ENCODE assay signal across 23 cellular contexts in the genomic region with DNA sequence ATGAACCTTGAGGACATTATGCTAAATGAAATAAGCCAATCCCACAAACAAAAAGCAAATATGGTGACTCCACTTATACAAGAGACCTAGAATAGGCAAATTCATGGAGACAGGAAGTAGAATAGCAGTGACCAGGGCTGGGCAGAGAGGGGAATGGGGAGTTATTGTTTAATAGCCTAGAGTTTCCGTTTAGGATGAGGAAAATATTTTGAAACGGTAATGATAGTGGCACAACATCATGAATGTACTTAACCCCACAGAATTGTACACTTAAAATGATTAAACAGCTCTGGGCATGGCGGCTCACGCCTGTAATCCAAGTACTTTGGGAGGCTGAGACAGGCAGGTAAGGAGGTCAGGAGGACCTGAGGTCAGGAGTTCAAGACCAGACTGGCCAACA.
A peak's percentile ranks its signal among the peaks of the same experiment; 100 is the strongest.
DNase-seq lines count a peak whose midpoint lies in the region; TF ChIP-seq lines count a peak whose summit lies in the region.
"Had no signal": no experiment of that assay in that cellular context is flagged by ENCODE, and none has a peak within 500 bp of the region (broad histone marks: within the 10 kb centered on the region; RNA-seq: fewer than 3 reads in every experiment).

No MANE protein-coding gene starts in this region.

- no peaks in the 10 kb centered on the region for H3K27me3 ChIP-seq in right atrium auricular region
- H3K27me3 ChIP-seq in esophagus muscularis mucosa = peaks cover 0 to 15% (median 2%) of the 10 kb centered on the region in 4 donors
- H3K27me3 ChIP-seq: BLaER1 had no signal

- no peak for TF ChIP-seq EP300 in esophagus muscularis mucosa (IDR thresholded peaks at IDR 0.05)

- H3K4me1 ChIP-seq in right atrium auricular region = no peaks in the 10 kb centered on the region
- H3K4me1 ChIP-seq in esophagus muscularis mucosa = no peaks in the 10 kb centered on the region
- H3K4me1 ChIP-seq: BLaER1 had no signal

- peak; percentile 7 for DNase-seq in activated CD8-positive, alpha-beta memory T cell treated with anti-CD3 and anti-CD28 coated beads, Interleukin-2, amount 50 U/mL, for 48 hours
- DNase-seq in activated CD8-positive, alpha-beta memory T cell treated with anti-CD3 and anti-CD28 coated beads for 24 hours = no peak
- peak; percentile 4 for DNase-seq in right atrium auricular region (ENCODE audit: low spot score)
- no peak for DNase-seq in cardiac septum (ENCODE audit: low spot score)
- peak; percentile 70 for DNase-seq in esophagus muscularis mucosa (ENCODE audit: extremely low spot score)
- no peak for DNase-seq in stimulated activated CD4-positive, alpha-beta T cell treated with anti-CD3 and anti-CD28 coated beads, Interleukin-4, amount 100 ng/mL, for 24 hours
- DNase-seq: 8988T; ACHN; BE2C; C1 segment of cervical spinal cord; CD4-positive, alpha-beta memory T cell; CD4-positive, CD25-positive, alpha-beta regulatory T cell; CD8-positive, alpha-beta memory T cell; COR-L47; DMS 273 treated with DMSO at 0.1 percent for 48 hours; DMS153; DMS53; DMS79; DND-41; EL; GDM1 had no signal

- intact Hi-C loops in cardiac septum (cut with DNase I) = no loop called here
- intact Hi-C loops in esophagus muscularis mucosa (cut with DNase I) = no loop called here

- 87% methylated on average over 4 of the region's 4 CpGs for WGBS in esophagus muscularis mucosa

- H3K9me3 ChIP-seq in right atrium auricular region (no peaks in the 10 kb centered on the region), esophagus muscularis mucosa (no peaks in the 10 kb centered on the region)
- H3K9me3 ChIP-seq: BE2C, BLaER1 had no signal

- no peak overlapping the region for H3K4me3 ChIP-seq in right atrium auricular region
- H3K4me3 ChIP-seq in esophagus muscularis mucosa = no peak overlapping the region
- H3K4me3 ChIP-seq: BLaER1, GM12878 had no signal

- TF ChIP-seq CTCF in right atrium auricular region (IDR thresholded peaks at IDR 0.05) (no peak), esophagus muscularis mucosa (IDR thresholded peaks at IDR 0.05) (no peak)

- H3K36me3 ChIP-seq in right atrium auricular region = no peaks in the 10 kb centered on the region
- H3K36me3 ChIP-seq in esophagus muscularis mucosa = no peaks in the 10 kb centered on the region
- H3K36me3 ChIP-seq: BE2C, BLaER1 had no signal

- no peak for TF ChIP-seq POLR2A in esophagus muscularis mucosa (IDR thresholded peaks at IDR 0.05; ENCODE audit: low read depth)

- H3K27ac ChIP-seq in right atrium auricular region = no peak overlapping the region
- H3K27ac ChIP-seq in esophagus muscularis mucosa (replicated peaks in 1 of 4) = no peak overlapping the region
- H3K27ac ChIP-seq: BLaER1 had no signal

Comparison
In these comparisons a context has a peak if more than half of its experiments do, and no peak if none do; other contexts are left out.
1. DNase-seq: peak in activated CD8-positive, alpha-beta memory T cell treated with anti-CD3 and anti-CD28 coated beads, Interleukin-2, amount 50 U/mL, for 48 hours (single experiment), right atrium auricular region (single experiment) and esophagus muscularis mucosa (single experiment); none in activated CD8-positive, alpha-beta memory T cell treated with anti-CD3 and anti-CD28 coated beads for 24 hours (single experiment), cardiac septum (single experiment) and stimulated activated CD4-positive, alpha-beta T cell treated with anti-CD3 and anti-CD28 coated beads, Interleukin-4, amount 100 ng/mL, for 24 hours (single experiment).